ENCODE assay signal across 8 cellular contexts in the genomic region with DNA sequence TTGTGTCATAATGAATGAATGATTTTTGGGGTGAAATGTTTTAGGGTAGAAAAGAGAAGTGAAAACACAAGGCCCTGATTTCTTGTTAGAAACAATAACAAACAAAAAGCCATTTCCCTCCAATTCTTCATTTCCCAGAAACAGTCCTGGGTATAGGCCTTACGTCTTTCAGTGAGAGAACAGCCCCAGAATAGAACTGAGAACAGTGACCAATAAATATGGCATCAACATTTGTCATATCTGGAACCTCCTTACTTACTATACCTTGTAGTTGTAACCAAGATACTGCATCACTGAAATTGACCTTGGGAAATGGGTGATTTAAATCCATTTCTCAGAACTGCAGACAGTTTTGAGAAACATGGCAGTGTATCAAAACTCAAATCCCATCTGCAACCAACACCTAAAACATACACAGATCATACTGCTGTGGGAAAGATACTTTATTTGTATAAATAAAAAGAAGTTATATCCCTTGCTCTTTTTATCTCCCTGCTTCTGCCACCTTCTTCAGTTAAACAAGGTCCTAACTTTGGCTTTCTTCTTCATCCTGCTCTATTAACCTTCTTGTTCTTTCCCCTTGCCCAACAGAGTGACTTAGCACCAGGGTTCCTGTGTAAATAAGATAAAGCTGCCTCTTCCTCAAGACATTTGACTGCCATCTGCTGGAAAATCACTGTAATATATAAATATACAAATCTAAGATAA. TPM values are rescaled to one million over a fixed set of nuclear protein-coding genes. Genes with fewer than 3 reads are reported as not detected.
DNase-seq lines count a peak whose midpoint lies in the region; ATAC-seq and TF ChIP-seq lines count a peak whose summit lies in the region.

No MANE protein-coding gene starts in this region.

- peak; percentile 84 for TF ChIP-seq CTCF in 22Rv1 (IDR thresholded peaks at IDR 0.05)
- peak; percentile 30 for TF ChIP-seq CTCF in astrocyte of the spinal cord (IDR thresholded peaks at IDR 0.05; ENCODE audit: low read depth, low read length)

- H3K4me1 ChIP-seq in thymus (ENCODE audit: control insufficient read depth, insufficient read depth, low read length): no peaks in the 10 kb centered on the region

- in situ Hi-C loops in astrocyte of the spinal cord (cut with HindIII; ENCODE audit: low sequenced_read_pairs): no loop called here

- no peak for ATAC-seq in GM21576 (IDR thresholded peaks at IDR 0.05; ENCODE audit: unreplicated experiment)

- H3K36me3 ChIP-seq in thymus (ENCODE audit: control insufficient read depth, insufficient read depth): peaks cover 5% of the 10 kb centered on the region

- peak; percentile 77 for DNase-seq in ELR (ENCODE audit: low read depth)
- peak; percentile 33 for DNase-seq in NCI-H2171 (lab: John Stamatoyannopoulos, UW)
- DNase-seq in astrocyte of the spinal cord (ENCODE audit: low read depth, low spot score): peak; percentile 72
- peak; percentile 84 for DNase-seq in iris pigment epithelial cell (ENCODE audit: low read depth)
- no peak for DNase-seq in stimulated activated CD4-positive, alpha-beta T cell treated with anti-CD3 and anti-CD28 coated beads, Interleukin-12 subunit alpha, Interleukin-12 subunit beta, amount 100 ng/mL, for 4 hours

- H3K27ac ChIP-seq in 22Rv1 (no peak overlapping the region), thymus (ENCODE audit: low read depth) (peak overlapping the region; percentile 5)

- H3K9me3 ChIP-seq in thymus (ENCODE audit: control insufficient read depth): no peaks in the 10 kb centered on the region

- H3K27me3 ChIP-seq in thymus (ENCODE audit: control insufficient read depth, insufficient read depth): no peaks in the 10 kb centered on the region

- H3K4me3 ChIP-seq in astrocyte of the spinal cord (ENCODE audit: low read depth, low read length) (no peak overlapping the region), thymus (ENCODE audit: low read length) (no peak overlapping the region)

- WGBS in thymus: 98% methylated on average over 1 of the region's 1 CpG

RNA-seq across cellular contexts. Expression of a gene that starts 19.5 kb away (rescaled TPM):
- 5.2 TPM for polyA plus RNA-seq in thymus

RNA-seq across cellular contexts. Expression of a gene that starts 44.5 kb away (rescaled TPM):
- 1.9 TPM for polyA plus RNA-seq in thymus
